In the genomic region with DNA sequence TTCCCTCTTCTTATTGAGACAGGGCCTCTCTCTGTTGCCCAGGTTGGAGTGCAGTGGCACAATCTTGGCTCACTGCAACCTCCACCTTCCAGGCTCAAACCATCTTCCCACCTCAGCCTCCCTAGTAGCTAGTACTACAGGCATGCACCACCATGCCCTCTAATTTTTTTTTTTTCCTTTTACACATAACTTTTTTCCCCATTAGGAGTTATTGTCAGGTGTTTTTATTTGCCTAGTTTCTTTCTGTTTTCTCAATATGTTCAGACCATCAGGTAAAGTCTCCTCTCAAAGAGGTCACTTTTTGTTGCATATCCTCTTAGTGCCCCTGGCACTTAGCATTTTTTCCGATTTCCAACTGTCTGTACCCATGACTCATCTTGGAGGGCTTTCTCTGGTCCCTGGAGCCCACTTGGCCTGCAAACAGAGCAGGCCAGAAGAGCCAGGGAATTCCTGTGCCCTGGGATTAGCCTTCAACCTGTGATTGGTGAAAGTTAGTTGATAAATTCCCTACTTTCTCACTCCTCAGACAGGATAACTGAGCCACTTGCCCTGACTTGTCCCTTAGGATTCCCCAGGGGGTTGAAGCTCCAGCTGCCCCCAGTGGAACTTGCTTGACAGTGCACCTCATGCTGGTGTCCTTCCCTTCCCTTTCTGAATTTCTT, we compare ENCODE assay signal across 8 cellular contexts. TPM values are rescaled to one million over a fixed set of nuclear protein-coding genes. Genes with fewer than 3 reads are reported as not detected.
DNase-seq lines count a peak whose midpoint lies in the region; ATAC-seq and TF ChIP-seq lines count a peak whose summit lies in the region.

No MANE protein-coding gene starts in this region.

- H3K27me3 Mint-ChIP-seq in activated CD4-positive, alpha-beta memory T cell treated with anti-CD3 and anti-CD28 coated beads for 36 hours, result no peaks in the 10 kb centered on the region

- peaks cover 34% of the 10 kb centered on the region for H3K4me1 Mint-ChIP-seq in activated CD4-positive, alpha-beta memory T cell treated with anti-CD3 and anti-CD28 coated beads for 36 hours (ENCODE audit: low read depth)

- H3K27me3 ChIP-seq in psoas muscle (ENCODE audit: insufficient read depth in 3 of 3, low read length in 2 of 3), result no peaks in the 10 kb centered on the region

- peaks cover 1% of the 10 kb centered on the region for H3K9me3 Mint-ChIP-seq in activated CD4-positive, alpha-beta memory T cell treated with anti-CD3 and anti-CD28 coated beads for 36 hours

- H3K36me3 ChIP-seq in psoas muscle (ENCODE audit: insufficient read depth in 1 of 2, low read depth in 1 of 2), result peaks cover under 1 to 24% of the 10 kb centered on the region in 2 donors

- H3K4me3 ChIP-seq in psoas muscle, result no peak overlapping the region

- ATAC-seq in GM18868 (IDR thresholded peaks at IDR 0.05; ENCODE audit: unreplicated experiment), result peak; percentile 57
- ATAC-seq in HG03064 (IDR thresholded peaks at IDR 0.05; ENCODE audit: low read depth, unreplicated experiment), result peak; percentile 53
- peak; percentile 51 to 70 (median 56) for ATAC-seq in psoas muscle
- ATAC-seq in GM18873 (IDR thresholded peaks at IDR 0.05; ENCODE audit: low FRiP score, unreplicated experiment), result no peak

- H3K36me3 Mint-ChIP-seq in activated CD4-positive, alpha-beta memory T cell treated with anti-CD3 and anti-CD28 coated beads for 36 hours, result peaks cover 18% of the 10 kb centered on the region

- POLR2A ChIA-PET in activated CD4-positive, alpha-beta memory T cell treated with anti-CD3 and anti-CD28 coated beads for 36 hours (lab: Charles Lee), result interaction anchor here (0.8 kb wide), 1 partner anchor 1019 kb away, joined by 4 read pairs; no protein-coding TSS in a partner anchor

- peaks cover 19% of the 10 kb centered on the region for H3K4me1 ChIP-seq in psoas muscle

- TF ChIP-seq CTCF in psoas muscle (IDR thresholded peaks at IDR 0.05), result peak; percentile 64

- DNase-seq in COLO829 (ENCODE audit: low spot score), result peak; percentile 84
- DNase-seq in NCI-H2227 (lab: John Stamatoyannopoulos, UW; ENCODE audit: unreplicated experiment), result peak; percentile 26
- DNase-seq in activated CD4-positive, alpha-beta memory T cell treated with anti-CD3 and anti-CD28 coated beads for 36 hours, result peak; percentile 46
- peak; percentile 32 for DNase-seq in foreskin melanocyte
- DNase-seq in psoas muscle, result peak in 1 of 2 donors; percentile 56

- H3K9me3 ChIP-seq in psoas muscle, result no peaks in the 10 kb centered on the region

- no peak overlapping the region for H3K27ac Mint-ChIP-seq in activated CD4-positive, alpha-beta memory T cell treated with anti-CD3 and anti-CD28 coated beads for 36 hours

- no peak overlapping the region for H3K4me3 Mint-ChIP-seq in activated CD4-positive, alpha-beta memory T cell treated with anti-CD3 and anti-CD28 coated beads for 36 hours

- intact Hi-C loops in activated CD4-positive, alpha-beta memory T cell treated with anti-CD3 and anti-CD28 coated beads for 36 hours (cut with micrococcal nuclease), result loop anchor here (5.0 kb wide), 1 partner anchor 40 kb away; no protein-coding TSS in a partner anchor
- intact Hi-C loops in psoas muscle (cut with DNase I), result loop anchor here (5.0 to 10.0 kb wide), 3 partner anchors 145 to 318 kb away; a partner anchor contains a TSS

- peak overlapping the region; percentile 93 for H3K27ac ChIP-seq in psoas muscle

- CTCF ChIA-PET in activated CD4-positive, alpha-beta memory T cell treated with anti-CD3 and anti-CD28 coated beads for 36 hours (lab: Charles Lee), result interaction anchor here (0.7 to 1.6 kb wide), 6 partner anchors 10 to 316 kb away, joined by 3 to 7 read pairs (median 4); a partner anchor contains a TSS

- WGBS in psoas muscle, 3 donors, result 39 to 63% (median 57%) methylated on average over 1 of the region's 1 CpG

RNA-seq across cellular contexts. Expression of a gene that starts 2.2 kb away (rescaled TPM):
- 10 to 100 TPM; 41.7 to 45.0 TPM for total RNA-seq in activated CD4-positive, alpha-beta memory T cell treated with anti-CD3 and anti-CD28 coated beads for 36 hours
- 10 to 100 TPM; 37.2 to 72.0 (median 62.2) TPM for total RNA-seq in psoas muscle
- 10 to 100 TPM; 34.8 to 75.1 (median 65.0) TPM for polyA plus RNA-seq in psoas muscle
